1 cellular context compared by ENCODE assay signal in genomic region chr14:70073924-70074566, GRCh38.
TF ChIP-seq lines count a peak whose summit lies in the region.

No MANE protein-coding gene starts in this region.

TF ChIP-seq in HepG2, 621 proteins besides CTCF, POLR2A, EP300 and RAD21 (continued from another document and continues in another):
- TF ChIP-seq ARID5B (CRISPR knock-in tag; IDR thresholded peaks at IDR 0.05), result peak; percentile 59
- no peak for TF ChIP-seq LBX2 (CRISPR knock-in tag; IDR thresholded peaks at IDR 0.05; ENCODE audit: borderline replicate concordance)
- TF ChIP-seq HNF1B (CRISPR knock-in tag; IDR thresholded peaks at IDR 0.05), result 0 out of 2 replicates have a peak, but pooled peaks have one; percentile 45
- TF ChIP-seq NFRKB (IDR thresholded peaks at IDR 0.05), result no peak
- peak; percentile 42; the same call in 1 of the 2 replicates for TF ChIP-seq ERF (CRISPR knock-in tag; IDR thresholded peaks at IDR 0.05)
- TF ChIP-seq KLF6 (CRISPR knock-in tag; IDR thresholded peaks at IDR 0.05), result no peak
- TF ChIP-seq USF2 (IDR thresholded peaks at IDR 0.05; ENCODE audit: low read depth, low read length), result no peak
- no peak for TF ChIP-seq USF2 (CRISPR knock-in tag; IDR thresholded peaks at IDR 0.05; ENCODE audit: borderline replicate concordance)
- peak; percentile 67; the same call in 1 of the 2 replicates for TF ChIP-seq CBX5 (CRISPR knock-in tag; IDR thresholded peaks at IDR 0.05; ENCODE audit: borderline replicate concordance)
- peak; percentile 70; the same call in 1 of the 2 replicates for TF ChIP-seq ATF6 (CRISPR knock-in tag; conservative IDR thresholded peaks at IDR 0.05)
- peak; percentile 15; the same call in 1 of the 2 replicates for TF ChIP-seq BHLHE40 (IDR thresholded peaks at IDR 0.05; ENCODE audit: low read length)
- peak; percentile 87 for TF ChIP-seq ZNF331 (CRISPR knock-in tag; IDR thresholded peaks at IDR 0.05)
- TF ChIP-seq ZNF280D (CRISPR knock-in tag; IDR thresholded peaks at IDR 0.05), result 0 out of 2 replicates have a peak, but pooled peaks have one; percentile 43
- no peak for TF ChIP-seq SIN3A (IDR thresholded peaks at IDR 0.05; ENCODE audit: borderline replicate concordance, low read depth, low read length)
- TF ChIP-seq TEAD3 (CRISPR knock-in tag; optimal IDR thresholded peaks at IDR 0.05; ENCODE audit: borderline replicate concordance), result peak; percentile 84
- TF ChIP-seq MYPOP (CRISPR knock-in tag; IDR thresholded peaks at IDR 0.05), result no peak
- TF ChIP-seq ZNF10 (CRISPR knock-in tag; IDR thresholded peaks at IDR 0.05; ENCODE audit: borderline replicate concordance, low read depth), result no peak
- TF ChIP-seq ZFP90 (CRISPR knock-in tag; IDR thresholded peaks at IDR 0.05; ENCODE audit: borderline replicate concordance), result no peak
- TF ChIP-seq ZKSCAN8 (CRISPR knock-in tag; IDR thresholded peaks at IDR 0.05; ENCODE audit: borderline replicate concordance), result no peak
- TF ChIP-seq KAT7 (CRISPR knock-in tag; IDR thresholded peaks at IDR 0.05; ENCODE audit: borderline replicate concordance), result no peak
- peak; percentile 22; the same call in 1 of the 2 replicates for TF ChIP-seq ZBTB33 (CRISPR knock-in tag; IDR thresholded peaks at IDR 0.05)
- peak; percentile 19; the same call in 1 of the 2 replicates for TF ChIP-seq SAP130 (CRISPR knock-in tag; IDR thresholded peaks at IDR 0.05; ENCODE audit: low read depth)
- peak; percentile 80 for TF ChIP-seq MIER3 (CRISPR knock-in tag; IDR thresholded peaks at IDR 0.05; ENCODE audit: borderline replicate concordance)
- TF ChIP-seq HMGXB4 (CRISPR knock-in tag; IDR thresholded peaks at IDR 0.05; ENCODE audit: borderline replicate concordance in 1 of 2, low read depth in 1 of 2), result peak in 1 of 2 experiments; percentile 86; a peak in 2 of 4 replicates
- peak; percentile 62; the same call in 1 of the 2 replicates for TF ChIP-seq EHMT2 (IDR thresholded peaks at IDR 0.05; ENCODE audit: borderline replicate concordance, low read depth, low read length)
- peak; percentile 59; the same call in 1 of the 2 replicates for TF ChIP-seq THRA (CRISPR knock-in tag; IDR thresholded peaks at IDR 0.05; ENCODE audit: borderline replicate concordance)
- no peak for TF ChIP-seq REL (CRISPR knock-in tag; conservative IDR thresholded peaks at IDR 0.05)
- no peak for TF ChIP-seq SPEN (CRISPR knock-in tag; IDR thresholded peaks at IDR 0.05; ENCODE audit: low read depth)
- TF ChIP-seq FOSL2 (CRISPR knock-in tag; IDR thresholded peaks at IDR 0.05), result peak; percentile 64; the same call in 1 of the 2 replicates
- TF ChIP-seq ZNF512 (CRISPR knock-in tag; IDR thresholded peaks at IDR 0.05), result no peak
- TF ChIP-seq MTA3 (CRISPR knock-in tag; IDR thresholded peaks at IDR 0.05), result no peak
- TF ChIP-seq SMC3 (IDR thresholded peaks at IDR 0.05; ENCODE audit: low read length), result peak; percentile 99
- peak; percentile 99 for TF ChIP-seq CEBPB (IDR thresholded peaks at IDR 0.05; ENCODE audit: borderline replicate concordance, low read depth, low read length)
- no peak for TF ChIP-seq ZNF75D (CRISPR knock-in tag; IDR thresholded peaks at IDR 0.05; ENCODE audit: borderline replicate concordance)
